In genomic region chr6:2966347-2966746, GRCh38 we compare ENCODE assay signal across 1 cellular context.
TF ChIP-seq lines count a peak whose summit lies in the region.

No MANE protein-coding gene starts in this region.

TF ChIP-seq in K562, 482 proteins besides CTCF, POLR2A, EP300 and RAD21 (continued from another document and continues in another):
- TF ChIP-seq MGA (IDR thresholded peaks at IDR 0.05) (peak; percentile 87), FIP1L1 (IDR thresholded peaks at IDR 0.05; ENCODE audit: low read depth, low read length, poor library complexity, severe bottlenecking) (no peak), AFF1 (IDR thresholded peaks at IDR 0.05; ENCODE audit: low read depth in 1 of 2, partially characterized antibody in 2 of 2) (no peak), EHMT2 (IDR thresholded peaks at IDR 0.05) (no peak), ZBTB8A (IDR thresholded peaks at IDR 0.05; ENCODE audit: partially characterized antibody) (no peak), BRD4 (IDR thresholded peaks at IDR 0.05) (no peak), ADNP (tag; IDR thresholded peaks at IDR 0.05) (no peak), ZNF174 (CRISPR knock-in tag; IDR thresholded peaks at IDR 0.05) (no peak), SP2 (IDR thresholded peaks at IDR 0.05; ENCODE audit: extremely low read depth, low read depth, low read length, poor library complexity, severe bottlenecking) (no peak), MEF2A (IDR thresholded peaks at IDR 0.05; ENCODE audit: control insufficient read depth, low read depth, low read length) (no peak), ZNF780A (CRISPR knock-in tag; IDR thresholded peaks at IDR 0.05) (no peak), DMBX1 (CRISPR knock-in tag; IDR thresholded peaks at IDR 0.05; ENCODE audit: borderline replicate concordance) (no peak), CBX3 (IDR thresholded peaks at IDR 0.05; ENCODE audit: borderline replicate concordance in 1 of 2, low read length in 2 of 2) (peak in 1 of 2 experiments; percentile 71; a peak in 1 of 3 replicates), EWSR1 (IDR thresholded peaks at IDR 0.05; ENCODE audit: borderline replicate concordance, low read depth, partially characterized antibody) (no peak), TCF15 (CRISPR knock-in tag; IDR thresholded peaks at IDR 0.05) (no peak), RCOR1 (IDR thresholded peaks at IDR 0.05; ENCODE audit: borderline replicate concordance in 1 of 2, low read depth in 2 of 2, low read length in 2 of 2) (peak in 1 of 2 experiments; percentile 15; a peak in 1 of 4 replicates), SRSF7 (optimal IDR thresholded peaks at IDR 0.05; ENCODE audit: low read depth, low read length) (no peak), NR2C2 (CRISPR knock-in tag; IDR thresholded peaks at IDR 0.05) (no peak), NR2C2 (tag; IDR thresholded peaks at IDR 0.05) (peak; percentile 59; the same call in 1 of the 2 replicates), TOE1 (IDR thresholded peaks at IDR 0.05; ENCODE audit: borderline replicate concordance) (no peak), TOE1 (CRISPR knock-in tag; IDR thresholded peaks at IDR 0.05; ENCODE audit: borderline replicate concordance, low read depth) (no peak), MYC (IDR thresholded peaks at IDR 0.05; ENCODE audit: low read depth, low read length) (peak; percentile 65), MYC (CRISPR knock-in tag; IDR thresholded peaks at IDR 0.05; ENCODE audit: borderline replicate concordance, low read depth) (no peak), NUFIP1 (IDR thresholded peaks at IDR 0.05; ENCODE audit: partially characterized antibody) (no peak), GATAD2A (IDR thresholded peaks at IDR 0.05) (no peak), MED1 (CRISPR knock-in tag; IDR thresholded peaks at IDR 0.05; ENCODE audit: borderline replicate concordance) (no peak), ZNF134 (CRISPR knock-in tag; conservative IDR thresholded peaks at IDR 0.05) (no peak), TCF7L2 (IDR thresholded peaks at IDR 0.05; ENCODE audit: low read depth, low read length) (no peak), MTA1 (IDR thresholded peaks at IDR 0.05; ENCODE audit: borderline replicate concordance) (no peak), RFX1 (IDR thresholded peaks at IDR 0.05) (no peak), NFATC3 (IDR thresholded peaks at IDR 0.05) (no peak), ZNF436 (CRISPR knock-in tag; IDR thresholded peaks at IDR 0.05) (no peak), ZNF224 (CRISPR knock-in tag; IDR thresholded peaks at IDR 0.05) (no peak), ZNF77 (CRISPR knock-in tag; IDR thresholded peaks at IDR 0.05) (no peak), HSF4 (CRISPR knock-in tag; IDR thresholded peaks at IDR 0.05; ENCODE audit: borderline replicate concordance) (no peak), NR1H2 (CRISPR knock-in tag; IDR thresholded peaks at IDR 0.05) (no peak), C11orf30 (IDR thresholded peaks at IDR 0.05; ENCODE audit: low read depth) (no peak), TAF7 (tag; IDR thresholded peaks at IDR 0.05) (no peak), ZNF740 (CRISPR knock-in tag; IDR thresholded peaks at IDR 0.05) (no peak), ZNF740 (tag; IDR thresholded peaks at IDR 0.05) (no peak)
- TF ChIP-seq, protein P1, sequence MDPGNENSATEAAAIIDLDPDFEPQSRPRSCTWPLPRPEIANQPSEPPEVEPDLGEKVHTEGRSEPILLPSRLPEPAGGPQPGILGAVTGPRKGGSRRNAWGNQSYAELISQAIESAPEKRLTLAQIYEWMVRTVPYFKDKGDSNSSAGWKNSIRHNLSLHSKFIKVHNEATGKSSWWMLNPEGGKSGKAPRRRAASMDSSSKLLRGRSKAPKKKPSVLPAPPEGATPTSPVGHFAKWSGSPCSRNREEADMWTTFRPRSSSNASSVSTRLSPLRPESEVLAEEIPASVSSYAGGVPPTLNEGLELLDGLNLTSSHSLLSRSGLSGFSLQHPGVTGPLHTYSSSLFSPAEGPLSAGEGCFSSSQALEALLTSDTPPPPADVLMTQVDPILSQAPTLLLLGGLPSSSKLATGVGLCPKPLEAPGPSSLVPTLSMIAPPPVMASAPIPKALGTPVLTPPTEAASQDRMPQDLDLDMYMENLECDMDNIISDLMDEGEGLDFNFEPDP (CRISPR knock-in tag; IDR thresholded peaks at IDR 0.05), result no peak
- TF ChIP-seq, protein P2, sequence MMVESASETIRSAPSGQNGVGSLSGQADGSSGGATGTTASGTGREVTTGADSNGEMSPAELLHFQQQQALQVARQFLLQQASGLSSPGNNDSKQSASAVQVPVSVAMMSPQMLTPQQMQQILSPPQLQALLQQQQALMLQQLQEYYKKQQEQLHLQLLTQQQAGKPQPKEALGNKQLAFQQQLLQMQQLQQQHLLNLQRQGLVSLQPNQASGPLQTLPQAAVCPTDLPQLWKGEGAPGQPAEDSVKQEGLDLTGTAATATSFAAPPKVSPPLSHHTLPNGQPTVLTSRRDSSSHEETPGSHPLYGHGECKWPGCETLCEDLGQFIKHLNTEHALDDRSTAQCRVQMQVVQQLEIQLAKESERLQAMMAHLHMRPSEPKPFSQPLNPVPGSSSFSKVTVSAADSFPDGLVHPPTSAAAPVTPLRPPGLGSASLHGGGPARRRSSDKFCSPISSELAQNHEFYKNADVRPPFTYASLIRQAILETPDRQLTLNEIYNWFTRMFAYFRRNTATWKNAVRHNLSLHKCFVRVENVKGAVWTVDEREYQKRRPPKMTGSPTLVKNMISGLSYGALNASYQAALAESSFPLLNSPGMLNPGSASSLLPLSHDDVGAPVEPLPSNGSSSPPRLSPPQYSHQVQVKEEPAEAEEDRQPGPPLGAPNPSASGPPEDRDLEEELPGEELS (CRISPR knock-in tag; IDR thresholded peaks at IDR 0.05; ENCODE audit: borderline replicate concordance), result no peak
- TF ChIP-seq, protein P3, sequence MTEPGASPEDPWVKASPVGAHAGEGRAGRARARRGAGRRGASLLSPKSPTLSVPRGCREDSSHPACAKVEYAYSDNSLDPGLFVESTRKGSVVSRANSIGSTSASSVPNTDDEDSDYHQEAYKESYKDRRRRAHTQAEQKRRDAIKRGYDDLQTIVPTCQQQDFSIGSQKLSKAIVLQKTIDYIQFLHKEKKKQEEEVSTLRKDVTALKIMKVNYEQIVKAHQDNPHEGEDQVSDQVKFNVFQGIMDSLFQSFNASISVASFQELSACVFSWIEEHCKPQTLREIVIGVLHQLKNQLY (CRISPR knock-in tag; conservative IDR thresholded peaks at IDR 0.05), result no peak
- TF ChIP-seq, protein P4, sequence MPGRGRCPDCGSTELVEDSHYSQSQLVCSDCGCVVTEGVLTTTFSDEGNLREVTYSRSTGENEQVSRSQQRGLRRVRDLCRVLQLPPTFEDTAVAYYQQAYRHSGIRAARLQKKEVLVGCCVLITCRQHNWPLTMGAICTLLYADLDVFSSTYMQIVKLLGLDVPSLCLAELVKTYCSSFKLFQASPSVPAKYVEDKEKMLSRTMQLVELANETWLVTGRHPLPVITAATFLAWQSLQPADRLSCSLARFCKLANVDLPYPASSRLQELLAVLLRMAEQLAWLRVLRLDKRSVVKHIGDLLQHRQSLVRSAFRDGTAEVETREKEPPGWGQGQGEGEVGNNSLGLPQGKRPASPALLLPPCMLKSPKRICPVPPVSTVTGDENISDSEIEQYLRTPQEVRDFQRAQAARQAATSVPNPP (IDR thresholded peaks at IDR 0.05; ENCODE audit: borderline replicate concordance, insufficient read depth, insufficient read length), result no peak
